In the genomic region with DNA sequence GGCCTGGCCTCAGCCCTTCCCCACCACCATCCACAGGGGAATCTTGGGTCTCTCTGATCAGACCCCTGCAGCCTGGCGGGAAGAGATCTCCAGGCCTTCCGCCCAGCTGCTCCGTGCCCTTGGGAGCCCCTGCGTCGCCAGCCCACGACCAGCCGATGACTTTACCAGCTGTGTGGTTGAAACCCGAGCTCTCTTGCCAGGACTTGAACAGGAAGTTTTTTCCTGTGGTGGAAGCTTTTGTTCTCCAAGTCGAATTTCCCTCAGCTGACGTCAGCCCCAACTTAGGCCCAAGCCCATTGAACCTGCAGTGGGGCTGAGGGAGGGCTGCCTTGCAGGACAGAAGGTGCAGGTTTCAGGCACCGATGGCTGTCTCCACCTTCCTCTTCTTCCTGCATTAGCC, we compare ENCODE assay signal across 10 cellular contexts. TPM values are rescaled to one million over a fixed set of nuclear protein-coding genes. Genes with fewer than 3 reads are reported as not detected.
DNase-seq lines count a peak whose midpoint lies in the region; ATAC-seq, FAIRE-seq and TF ChIP-seq lines count a peak whose summit lies in the region.
"Had no signal": no experiment of that assay in that cellular context is flagged by ENCODE, and none has a peak within 500 bp of the region (broad histone marks: within the 10 kb centered on the region; RNA-seq: fewer than 3 reads in every experiment).

No MANE protein-coding gene starts in this region.

- H3K4me3 ChIP-seq in mammary epithelial cell (replicated peaks in 1 of 3; ENCODE audit: insufficient read depth in 1 of 3, low read depth in 2 of 3, low read length in 3 of 3), result no peak overlapping the region
- no peak overlapping the region for H3K4me3 ChIP-seq in K562
- no peak overlapping the region for H3K4me3 ChIP-seq in aorta (ENCODE audit: low read length in 2 of 2)

- CTCF ChIA-PET in mammary epithelial cell (lab: Charles Lee; ENCODE audit: low non-redundant PET) (no interaction called here), MCF 10A (lab: Yijun Ruan, JAX) (interaction anchor here (0.8 kb wide), 1 partner anchor 9 kb away, joined by 5 read pairs; no protein-coding TSS in a partner anchor), K562 (lab: Yijun Ruan, JAX; ENCODE audit: low intra/inter-chr PET ratio) (no interaction called here)

- H3K27ac ChIP-seq in mammary epithelial cell (ENCODE audit: insufficient read depth, low read depth, low read length) (no peak overlapping the region), K562 (ENCODE audit: extremely low read depth, low read depth, low read length) (no peak overlapping the region), aorta (ENCODE audit: low read depth in 1 of 2, low read length in 2 of 2) (no peak overlapping the region)

- in situ Hi-C loops in mammary epithelial cell (cut with MboI; ENCODE audit: low sequenced_read_pairs in 2 of 2) (no loop called here), K562 (cut with MboI) (no loop called here)

- dilution Hi-C loops in mammary epithelial cell (cut with HindIII; ENCODE audit: low sequenced_read_pairs), result no loop called here

- BruUV-seq in mammary epithelial cell (replicated peaks; lab: Mats Ljungman, UMichigan), result no TSS peak
- no TSS peak for BruUV-seq in MCF 10A (replicated peaks; lab: Mats Ljungman, UMichigan)
- no TSS peak for BruUV-seq in K562 (replicated peaks; lab: Mats Ljungman, UMichigan)

- H3K4me2 ChIP-seq in mammary epithelial cell (ENCODE audit: insufficient read depth, low read depth, low read length) (peak overlapping the region; percentile 35), K562 (ENCODE audit: insufficient read depth, low read length) (no peak overlapping the region)

- H2AFZ ChIP-seq in mammary epithelial cell (ENCODE audit: low read depth, low read length), result peak overlapping the region; percentile 53
- peak overlapping the region; percentile 50; the same call in 1 of the 2 replicates for H2AFZ ChIP-seq in K562 (ENCODE audit: low read depth, low read length)

- H3K36me3 ChIP-seq in mammary epithelial cell (ENCODE audit: insufficient read depth, low read length) (no peaks in the 10 kb centered on the region), K562 (ENCODE audit: control insufficient read depth, insufficient read depth, low read length) (no peaks in the 10 kb centered on the region), aorta (ENCODE audit: control insufficient read depth in 1 of 2, insufficient read depth in 2 of 2, low read length in 1 of 2) (no peaks in the 10 kb centered on the region)

- H3K9ac ChIP-seq in mammary epithelial cell (ENCODE audit: insufficient read depth, low read length) (no peak overlapping the region), K562 (ENCODE audit: insufficient read depth in 1 of 2, low read depth in 2 of 2, low read length in 2 of 2) (no peak overlapping the region; a peak in 1 of 4 replicates)

- H3K9me1 ChIP-seq in K562 (ENCODE audit: control insufficient read depth, insufficient read depth, low read length), result no peaks in the 10 kb centered on the region

- no peak overlapping the region for H3K4me3 Mint-ChIP-seq in MCF 10A (ENCODE audit: unreplicated experiment)

- no peak for TF ChIP-seq EP300 in K562 (IDR thresholded peaks at IDR 0.05; ENCODE audit: low read length)

- no peak for TF ChIP-seq POLR2A in K562 (conservative IDR thresholded peaks at IDR 0.05)

- H3K27me3 Mint-ChIP-seq in MCF 10A (ENCODE audit: insufficient read depth, unreplicated experiment), result no peaks in the 10 kb centered on the region

- no peaks in the 10 kb centered on the region for H3K9me3 ChIP-seq in mammary epithelial cell (replicated peaks; ENCODE audit: insufficient read depth, low read length)
- H3K9me3 ChIP-seq in K562 (replicated peaks; ENCODE audit: control insufficient read depth, insufficient read depth, low read depth, low read length), result no peaks in the 10 kb centered on the region
- no peaks in the 10 kb centered on the region for H3K9me3 ChIP-seq in aorta (ENCODE audit: control insufficient read depth, low read length)

- H3K4me1 ChIP-seq in mammary epithelial cell (ENCODE audit: insufficient read depth, low read length) (peaks cover 10% of the 10 kb centered on the region), K562 (replicated peaks in 1 of 2; ENCODE audit: control insufficient read depth in 2 of 2, insufficient read depth in 2 of 2, low read length in 2 of 2) (peaks cover 5 to 7% of the 10 kb centered on the region in 2 experiments; a peak in 3 of 5 replicates), aorta (ENCODE audit: control insufficient read depth in 1 of 2, insufficient read depth in 2 of 2, low read length in 2 of 2) (no peaks in the 10 kb centered on the region)

- WGBS in mammary epithelial cell (ENCODE audit: low coverage, missing lambda C conversion rate), result 26% methylated on average over 11 of the region's 11 CpGs
- 62% methylated on average over 11 of the region's 11 CpGs for WGBS in K562 (ENCODE audit: insufficient coverage, low coverage, missing lambda C conversion rate)
- 7 to 16% methylated on average over 11 of the region's 11 CpGs for WGBS in aorta, 2 donors

- POLR2A ChIA-PET in MCF 10A (lab: Yijun Ruan, JAX) (interaction anchor here (0.6 kb wide), 1 partner anchor 72 kb away, joined by 3 read pairs; no protein-coding TSS in a partner anchor), K562 (lab: Yijun Ruan, JAX) (interaction anchor here (0.9 to 2.2 kb wide), 3 partner anchors 9 to 12 kb away, joined by 4 to 6 read pairs (median 5); no protein-coding TSS in a partner anchor)

- FAIRE-seq in K562 (lab: Jason Lieb, UNC), result no peak

- H3K4me1 Mint-ChIP-seq in MCF 10A (ENCODE audit: insufficient read depth, unreplicated experiment), result no peaks in the 10 kb centered on the region

- TF ChIP-seq CTCF in mammary epithelial cell (conservative IDR thresholded peaks at IDR 0.05 in 1 of 2, IDR thresholded peaks at IDR 0.05 in 1 of 2; ENCODE audit: extremely low read depth in 1 of 2, insufficient read depth in 1 of 2, low read depth in 1 of 2, low read length in 2 of 2) (no peak), MCF 10A (IDR thresholded peaks at IDR 0.05; ENCODE audit: unreplicated experiment) (no peak), K562 (IDR thresholded peaks at IDR 0.05 in 2 of 3, conservative IDR thresholded peaks at IDR 0.05 in 1 of 3; ENCODE audit: insufficient read depth in 2 of 3, low read depth in 1 of 3, low read length in 3 of 3) (no peak)

- H3K27ac Mint-ChIP-seq in MCF 10A (ENCODE audit: low read depth, unreplicated experiment), result no peak overlapping the region

- H3K27me3 ChIP-seq in mammary epithelial cell (ENCODE audit: insufficient read depth, low read length) (no peaks in the 10 kb centered on the region), K562 (ENCODE audit: control insufficient read depth in 2 of 2, insufficient read depth in 2 of 2, low read length in 2 of 2) (no peaks in the 10 kb centered on the region), aorta (ENCODE audit: control insufficient read depth in 1 of 2, insufficient read depth in 2 of 2, low read length in 1 of 2) (no peaks in the 10 kb centered on the region)

- TF ChIP-seq RAD21 in K562 (CRISPR knock-in tag; conservative IDR thresholded peaks at IDR 0.05 in 1 of 2, IDR thresholded peaks at IDR 0.05 in 1 of 2), result no peak

- H3K36me3 Mint-ChIP-seq in MCF 10A (ENCODE audit: insufficient read depth, unreplicated experiment), result no peaks in the 10 kb centered on the region
- H3K36me3 Mint-ChIP-seq: brain had no signal

- H3K9me3 Mint-ChIP-seq in MCF 10A (ENCODE audit: unreplicated experiment), result no peaks in the 10 kb centered on the region

- ATAC-seq in K562 (no peak), aorta (ENCODE audit: low FRiP score) (peak; percentile 55), HG03378 (IDR thresholded peaks at IDR 0.05; ENCODE audit: unreplicated experiment) (no peak)

- DNase-seq in mammary epithelial cell (peak; percentile 88), MCF 10A (ENCODE audit: unreplicated experiment) (no peak), K562 (ENCODE audit: extremely low read depth in 1 of 4, low spot score in 3 of 4) (no peak), iPS-NIHi11 (ENCODE audit: low spot score) (peak; percentile 61), aorta (peak in 1 of 2 donors; percentile 69), NCI-H345 treated with DMSO at 0.1 percent for 48 hours (lab: John Stamatoyannopoulos, UW; ENCODE audit: unreplicated experiment) (no peak)
- DNase-seq in activated naive CD4-positive, alpha-beta T cell treated with Interleukin-2 at 50 U/mL for 16 hours, result no peak
- DNase-seq: SHP77 treated with DMSO at 0.1 percent for 48 hours had no signal

- H3K79me2 ChIP-seq in mammary epithelial cell (ENCODE audit: insufficient read depth, low read length) (no peaks in the 10 kb centered on the region), K562 (ENCODE audit: control insufficient read depth, insufficient read depth, low read length) (no peaks in the 10 kb centered on the region)

- H4K20me1 ChIP-seq in mammary epithelial cell (ENCODE audit: insufficient read depth, low read length) (no peaks in the 10 kb centered on the region), K562 (replicated peaks; ENCODE audit: control insufficient read depth, insufficient read depth, low read length) (no peaks in the 10 kb centered on the region)

- intact Hi-C loops in mammary epithelial cell (cut with micrococcal nuclease), result no loop called here
- intact Hi-C loops in MCF 10A (cut with micrococcal nuclease), result no loop called here
- intact Hi-C loops in K562 (cut with micrococcal nuclease), result no loop called here
- intact Hi-C loops in aorta (cut with DNase I), result no loop called here

RNA-seq across cellular contexts. Expression of gene SMAD3, which starts 51.7 kb away (rescaled TPM):
- total RNA-seq in mammary epithelial cell (10 to 100 TPM in 1 of 2 donors, 1 to 10 TPM in 1; 8.7 to 41.0 TPM), MCF 10A (2022) (19.9 and 26.1 TPM in 2 replicates), K562 (2014; rRNA removed) (11.1 and 11.9 TPM in 2 replicates), K562 (2014; rRNA removed; fragmentation: Illumina TruSeq; extraction: Trizol) (9.2 and 11.0 TPM in 2 replicates), K562 (2015; rRNA removed; fragmentation: Illumina TruSeq; extraction: Trizol) (9.1 and 9.6 TPM in 2 replicates), K562 (2021) (24.3 and 30.1 TPM in 2 replicates), aorta (10 to 100 TPM; 65.9 to 90.8 TPM)
- polyA plus RNA-seq in mammary epithelial cell (29.2 TPM), K562 (2011; rRNA removed) (14.6 and 22.6 TPM in 2 replicates), K562 (2014; fragmentation: Illumina TruSeq; extraction: Trizol) (34.7 and 39.2 TPM in 2 replicates), K562 (2014; fragmentation: Nextera tagmentation; extraction: Ambion mirVana) (1 to 10 TPM; 4.3 to 5.0 TPM), K562 (2014; rRNA removed) (13.3 and 14.3 TPM in 2 replicates), aorta (10 to 100 TPM in 1 of 2 donors, 1 to 10 TPM in 1; 7.1 to 44.1 TPM)
- 60.6 TPM for polyA minus RNA-seq in mammary epithelial cell
- 61.6 and 88.8 TPM in 2 replicates for total RNA-seq in K562 (2011; cell fraction: chromatin; rRNA removed; ENCODE audit: low replicate concordance)
- 33.5 and 35.9 TPM in 2 replicates for total RNA-seq in K562 (2011; cell fraction: nucleolus; rRNA removed)
- total RNA-seq in K562 (2011; cell fraction: nucleoplasm; rRNA removed), result 44.2 and 72.8 TPM in 2 replicates
- 11.5 and 14.8 TPM in 2 replicates for polyA plus RNA-seq in K562 (2011; cell fraction: cytosol; rRNA removed)
- 52.1 and 90.9 TPM in 2 replicates for polyA plus RNA-seq in K562 (2011; cell fraction: nucleus; rRNA removed)
- 17.9 and 20.7 TPM in 2 replicates for polyA plus RNA-seq in K562 (2012)
- polyA minus RNA-seq in K562 (2011; rRNA and poly(A)+ RNA removed), result 14.9 and 15.1 TPM in 2 replicates
- 15.1 and 16.3 TPM in 2 replicates for polyA minus RNA-seq in K562 (2011; cell fraction: cytosol; rRNA and poly(A)+ RNA removed)
- 12.7 and 18.8 TPM in 2 replicates for polyA minus RNA-seq in K562 (2011; cell fraction: nucleus; rRNA and poly(A)+ RNA removed)

Comparison
In these comparisons a context has a peak if more than half of its experiments do, and no peak if none do; other contexts are left out.
1. DNase-seq: peak in mammary epithelial cell (single experiment) and iPS-NIHi11 (single experiment); none in MCF 10A (single experiment), K562 (0 of 4), activated naive CD4-positive, alpha-beta T cell treated with Interleukin-2 at 50 U/mL for 16 hours (single experiment) and NCI-H345 treated with DMSO at 0.1 percent for 48 hours (single experiment).